Comparison of ENCODE assay signal across 22 cellular contexts in genomic region chr5:138805096-138805495, GRCh38. TPM values are rescaled to one million over a fixed set of nuclear protein-coding genes. Genes with fewer than 3 reads are reported as not detected.
DNase-seq lines count a peak whose midpoint lies in the region; ATAC-seq, FAIRE-seq and TF ChIP-seq lines count a peak whose summit lies in the region.
"Had no signal": no experiment of that assay in that cellular context is flagged by ENCODE, and none has a peak within 500 bp of the region (broad histone marks: within the 10 kb centered on the region; RNA-seq: fewer than 3 reads in every experiment).

No MANE protein-coding gene starts in this region.

- peaks cover 89% of the 10 kb centered on the region for H3K79me2 ChIP-seq in mammary epithelial cell (ENCODE audit: insufficient read depth, low read length)
- 0 out of 3 replicates have a peak, but pooled peaks cover 4% of the 10 kb centered on the region for H3K79me2 ChIP-seq in K562 (ENCODE audit: control insufficient read depth, insufficient read depth, low read length)
- H3K79me2 ChIP-seq in hepatocyte = peaks cover 100% of the 10 kb centered on the region

- H3K27ac ChIP-seq in mammary epithelial cell (ENCODE audit: insufficient read depth, low read depth, low read length) (no peak overlapping the region), K562 (ENCODE audit: extremely low read depth, low read depth, low read length) (no peak overlapping the region), hepatocyte (no peak overlapping the region)
- H3K27ac ChIP-seq: 22Rv1, KMS-11, RWPE1 had no signal

- H4K20me1 ChIP-seq in mammary epithelial cell (ENCODE audit: insufficient read depth, low read length) (no peaks in the 10 kb centered on the region), K562 (replicated peaks; ENCODE audit: control insufficient read depth, insufficient read depth, low read length) (no peaks in the 10 kb centered on the region), hepatocyte (ENCODE audit: insufficient read depth, poor library complexity, severe bottlenecking) (peaks cover 86% of the 10 kb centered on the region)

- intact Hi-C loops in MCF 10A (cut with micrococcal nuclease) = no loop called here
- intact Hi-C loops in mammary epithelial cell (cut with micrococcal nuclease) = no loop called here
- intact Hi-C loops in K562 (cut with micrococcal nuclease) = no loop called here

- no peak for FAIRE-seq in K562 (lab: Jason Lieb, UNC)
- FAIRE-seq: D721Med, GM18507 had no signal

- peaks cover 4% of the 10 kb centered on the region for H3K9me1 ChIP-seq in K562 (ENCODE audit: control insufficient read depth, insufficient read depth, low read length)

- H3K4me3 Mint-ChIP-seq in MCF 10A (ENCODE audit: unreplicated experiment) = no peak overlapping the region
- H3K4me3 Mint-ChIP-seq: GM23338, H9 had no signal

- H3K9me3 ChIP-seq in mammary epithelial cell (replicated peaks; ENCODE audit: insufficient read depth, low read length) (no peaks in the 10 kb centered on the region), K562 (replicated peaks; ENCODE audit: control insufficient read depth, insufficient read depth, low read depth, low read length) (no peaks in the 10 kb centered on the region; the same call in 1 of the 2 replicates), hepatocyte (ENCODE audit: low read depth) (no peaks in the 10 kb centered on the region)
- H3K9me3 ChIP-seq: BE2C had no signal

- no peak for TF ChIP-seq RAD21 in K562 (CRISPR knock-in tag; conservative IDR thresholded peaks at IDR 0.05 in 1 of 2, IDR thresholded peaks at IDR 0.05 in 1 of 2)

- no peak for TF ChIP-seq EP300 in K562 (IDR thresholded peaks at IDR 0.05; ENCODE audit: low read length)

- H3K4me1 Mint-ChIP-seq in MCF 10A (ENCODE audit: insufficient read depth, unreplicated experiment) = peaks cover 20% of the 10 kb centered on the region

- no TSS peak for BruUV-seq in MCF 10A (replicated peaks; lab: Mats Ljungman, UMichigan)
- BruUV-seq in mammary epithelial cell (replicated peaks; lab: Mats Ljungman, UMichigan) = no TSS peak
- no TSS peak for BruUV-seq in K562 (replicated peaks; lab: Mats Ljungman, UMichigan)

- no peak for DNase-seq in MCF 10A (ENCODE audit: unreplicated experiment)
- no peak for DNase-seq in mammary epithelial cell
- DNase-seq in OCI-M1 (lab: John Stamatoyannopoulos, UW) = peak; percentile 25
- DNase-seq in K562 (ENCODE audit: extremely low read depth in 1 of 4, low spot score in 3 of 4) = no peak
- DNase-seq in hepatocyte (ENCODE audit: low spot score) = no peak
- DNase-seq: ACHN, BE2C, H9, IMR-90, NCI-H2029, NCI-H446 treated with DMSO at 0.1 percent for 48 hours, NCI-H526, NCI-H82, SHP77 had no signal

- H3K36me3 ChIP-seq in mammary epithelial cell (ENCODE audit: insufficient read depth, low read length) (peaks cover 7% of the 10 kb centered on the region), K562 (ENCODE audit: control insufficient read depth, insufficient read depth, low read length) (peaks cover 7% of the 10 kb centered on the region; the same call in 2 of the 3 replicates), hepatocyte (replicated peaks; ENCODE audit: insufficient read depth, low read depth) (no peaks in the 10 kb centered on the region)

- H3K36me3 Mint-ChIP-seq in MCF 10A (ENCODE audit: insufficient read depth, unreplicated experiment) = peaks cover 43% of the 10 kb centered on the region

- in situ Hi-C loops in mammary epithelial cell (cut with MboI; ENCODE audit: low sequenced_read_pairs in 2 of 2) = no loop called here
- in situ Hi-C loops in K562 (cut with MboI) = no loop called here

- no peak overlapping the region for H2AFZ ChIP-seq in mammary epithelial cell (ENCODE audit: low read depth, low read length)
- no peak overlapping the region for H2AFZ ChIP-seq in K562 (ENCODE audit: low read depth, low read length)
- H2AFZ ChIP-seq in hepatocyte = no peak overlapping the region
- H2AFZ ChIP-seq: GM23338 had no signal

- CTCF ChIA-PET in MCF 10A (lab: Yijun Ruan, JAX) (interaction anchor here (0.7 to 5.3 kb wide), 5 partner anchors 13 to 439 kb away, joined by 3 to 36 read pairs (median 6); no protein-coding TSS in a partner anchor), mammary epithelial cell (lab: Charles Lee; ENCODE audit: low non-redundant PET) (interaction anchor here (0.6 to 0.7 kb wide), 2 partner anchors 16 to 37 kb away, joined by 4 to 10 read pairs; no protein-coding TSS in a partner anchor), K562 (lab: Yijun Ruan, JAX; ENCODE audit: low intra/inter-chr PET ratio) (no interaction called here)

- H3K4me3 ChIP-seq in mammary epithelial cell (replicated peaks in 1 of 3; ENCODE audit: insufficient read depth in 1 of 3, low read depth in 2 of 3, low read length in 3 of 3) (no peak overlapping the region), K562 (no peak overlapping the region), hepatocyte (no peak overlapping the region)
- H3K4me3 ChIP-seq: GM23338 had no signal

- no peaks in the 10 kb centered on the region for H3K27me3 Mint-ChIP-seq in MCF 10A (ENCODE audit: insufficient read depth, unreplicated experiment)

- POLR2A ChIA-PET in MCF 10A (lab: Yijun Ruan, JAX) (interaction anchor here (1.5 to 1.8 kb wide), 4 partner anchors 11 to 22 kb away, joined by 3 to 7 read pairs (median 4); no protein-coding TSS in a partner anchor), K562 (lab: Yijun Ruan, JAX) (interaction anchor here (0.6 to 1.6 kb wide), 3 partner anchors 9 to 215 kb away, joined by 3 read pairs; no protein-coding TSS in a partner anchor)

- no peaks in the 10 kb centered on the region for H3K9me3 Mint-ChIP-seq in MCF 10A (ENCODE audit: unreplicated experiment)

- H3K4me2 ChIP-seq in mammary epithelial cell (ENCODE audit: insufficient read depth, low read depth, low read length) = no peak overlapping the region
- no peak overlapping the region for H3K4me2 ChIP-seq in K562 (ENCODE audit: insufficient read depth, low read length)
- no peak overlapping the region for H3K4me2 ChIP-seq in hepatocyte
- H3K4me2 ChIP-seq: GM23338, KMS-11 had no signal

- H3K4me1 ChIP-seq in mammary epithelial cell (ENCODE audit: insufficient read depth, low read length) (no peaks in the 10 kb centered on the region), K562 (replicated peaks in 1 of 2; ENCODE audit: control insufficient read depth in 2 of 2, insufficient read depth in 2 of 2, low read length in 2 of 2) (no peaks in the 10 kb centered on the region), hepatocyte (ENCODE audit: insufficient read depth) (no peaks in the 10 kb centered on the region)
- H3K4me1 ChIP-seq: BE2C had no signal

- TF ChIP-seq CTCF in MCF 10A (IDR thresholded peaks at IDR 0.05; ENCODE audit: unreplicated experiment) (no peak), mammary epithelial cell (conservative IDR thresholded peaks at IDR 0.05 in 1 of 2, IDR thresholded peaks at IDR 0.05 in 1 of 2; ENCODE audit: extremely low read depth in 1 of 2, insufficient read depth in 1 of 2, low read depth in 1 of 2, low read length in 2 of 2) (no peak), K562 (IDR thresholded peaks at IDR 0.05 in 2 of 3, conservative IDR thresholded peaks at IDR 0.05 in 1 of 3; ENCODE audit: insufficient read depth in 2 of 3, low read depth in 1 of 3, low read length in 3 of 3) (no peak), hepatocyte (IDR thresholded peaks at IDR 0.05; ENCODE audit: poor library complexity) (no peak)

- no peaks in the 10 kb centered on the region for H3K9me2 ChIP-seq in hepatocyte (replicated peaks; ENCODE audit: insufficient read depth)

- TF ChIP-seq POLR2A in K562 (conservative IDR thresholded peaks at IDR 0.05) (no peak), GM18505 (IDR thresholded peaks at IDR 0.05; ENCODE audit: borderline replicate concordance, extremely low read depth, insufficient read depth, insufficient read length) (no peak)

- H3K9ac ChIP-seq in mammary epithelial cell (ENCODE audit: insufficient read depth, low read length) (no peak overlapping the region), K562 (ENCODE audit: insufficient read depth in 1 of 2, low read depth in 2 of 2, low read length in 2 of 2) (no peak overlapping the region)
- H3K9ac ChIP-seq: KMS-11 had no signal

- ATAC-seq in K562 = no peak
- no peak for ATAC-seq in GM18519 (IDR thresholded peaks at IDR 0.05; ENCODE audit: low FRiP score, unreplicated experiment)
- ATAC-seq in GM18505 (IDR thresholded peaks at IDR 0.05; ENCODE audit: unreplicated experiment) = no peak
- ATAC-seq: GM23338 had no signal

- dilution Hi-C loops in mammary epithelial cell (cut with HindIII; ENCODE audit: low sequenced_read_pairs) = no loop called here

- peak overlapping the region; percentile 28 for H3K27ac Mint-ChIP-seq in MCF 10A (ENCODE audit: low read depth, unreplicated experiment)
- H3K27ac Mint-ChIP-seq: GM23338 had no signal

- H3K27me3 ChIP-seq in mammary epithelial cell (ENCODE audit: insufficient read depth, low read length) = no peaks in the 10 kb centered on the region
- no peaks in the 10 kb centered on the region for H3K27me3 ChIP-seq in K562 (ENCODE audit: control insufficient read depth in 2 of 2, insufficient read depth in 2 of 2, low read length in 2 of 2)
- H3K27me3 ChIP-seq in hepatocyte = no peaks in the 10 kb centered on the region
- H3K27me3 ChIP-seq: BE2C had no signal

TF ChIP-seq in K562, 482 proteins besides CTCF, POLR2A, EP300 and RAD21 (continues in another document):
- TF ChIP-seq SNRNP70 (optimal IDR thresholded peaks at IDR 0.05; ENCODE audit: low read depth, low read length) = no peak

RNA-seq across cellular contexts. Expression of gene CTNNA1, which starts 51.9 kb away (rescaled TPM):
- total RNA-seq in MCF 10A (2022) (519 and 638 TPM in 2 replicates), mammary epithelial cell (100 to 1,000 TPM; 348 to 366 TPM), K562 (2014; rRNA removed) (102 and 124 TPM in 2 replicates), K562 (2014; rRNA removed; fragmentation: Illumina TruSeq; extraction: Trizol) (89.1 and 102 TPM in 2 replicates), K562 (2015; rRNA removed; fragmentation: Illumina TruSeq; extraction: Trizol) (89.8 and 90.0 TPM in 2 replicates), K562 (2021) (105 and 117 TPM in 2 replicates), hepatocyte (335 and 349 TPM in 2 replicates)
- polyA plus RNA-seq in mammary epithelial cell (126 TPM), K562 (2011; rRNA removed) (29.6 and 32.5 TPM in 2 replicates), K562 (2014; fragmentation: Illumina TruSeq; extraction: Trizol) (101 and 107 TPM in 2 replicates), K562 (2014; fragmentation: Nextera tagmentation; extraction: Ambion mirVana) (10 to 100 TPM; 72.8 to 76.5 TPM), K562 (2014; rRNA removed) (59.6 and 72.3 TPM in 2 replicates), hepatocyte (134 and 152 TPM in 2 replicates)
- 710 TPM for polyA minus RNA-seq in mammary epithelial cell
- total RNA-seq in K562 (2011; cell fraction: chromatin; rRNA removed; ENCODE audit: low replicate concordance) = 91.6 and 154 TPM in 2 replicates
- total RNA-seq in K562 (2011; cell fraction: nucleolus; rRNA removed) = 41.4 and 47.6 TPM in 2 replicates
- 67.2 and 98.1 TPM in 2 replicates for total RNA-seq in K562 (2011; cell fraction: nucleoplasm; rRNA removed)
- 44.7 and 48.7 TPM in 2 replicates for polyA plus RNA-seq in K562 (2011; cell fraction: cytosol; rRNA removed)
- 57.0 and 67.8 TPM in 2 replicates for polyA plus RNA-seq in K562 (2011; cell fraction: nucleus; rRNA removed)
- polyA plus RNA-seq in K562 (2012) = 103 and 163 TPM in 2 replicates
- polyA minus RNA-seq in K562 (2011; rRNA and poly(A)+ RNA removed) = 47.1 and 55.3 TPM in 2 replicates
- 94.4 and 124 TPM in 2 replicates for polyA minus RNA-seq in K562 (2011; cell fraction: cytosol; rRNA and poly(A)+ RNA removed)
- 31.5 and 43.1 TPM in 2 replicates for polyA minus RNA-seq in K562 (2011; cell fraction: nucleus; rRNA and poly(A)+ RNA removed)
